ENCODE assay signal across 8 cellular contexts in the genomic region with DNA sequence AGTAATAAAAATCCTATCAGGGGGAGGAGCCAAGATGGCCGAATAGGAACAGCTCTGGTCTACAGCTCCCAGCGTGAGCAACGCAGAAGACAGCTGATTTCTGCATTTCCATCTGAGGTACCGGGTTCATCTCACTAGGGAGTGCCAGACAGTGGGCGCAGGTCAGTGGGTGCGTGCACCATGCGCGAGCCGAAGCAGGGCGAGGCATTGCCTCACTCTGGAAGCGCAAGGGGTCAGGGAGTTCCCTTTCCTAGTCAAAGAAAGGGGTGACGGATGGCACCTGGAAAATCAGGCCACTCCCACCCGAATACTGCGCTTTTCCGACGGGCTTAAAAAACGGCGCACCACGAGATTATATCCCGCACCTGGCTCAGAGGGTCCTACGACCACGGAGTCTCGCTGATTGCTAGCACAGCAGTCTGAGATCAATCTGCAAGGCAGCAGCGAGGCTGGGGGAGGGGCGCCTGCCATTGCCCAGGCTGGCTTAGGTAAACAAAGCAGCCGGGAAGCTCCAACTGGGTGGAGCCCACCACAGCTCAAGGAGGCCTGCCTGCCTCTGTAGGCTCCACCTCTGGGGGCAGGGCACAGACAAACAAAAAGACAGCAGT. TPM values are rescaled to one million over a fixed set of nuclear protein-coding genes. Genes with fewer than 3 reads are reported as not detected.
"Had no signal": no experiment of that assay in that cellular context is flagged by ENCODE, and none has a peak within 500 bp of the region (broad histone marks: within the 10 kb centered on the region; RNA-seq: fewer than 3 reads in every experiment).

No MANE protein-coding gene starts in this region.

RNA-seq across cellular contexts. Expression of a gene that starts 33.8 kb away (rescaled TPM):
- total RNA-seq: NCI-H460, SJSA1 had no signal
- polyA plus RNA-seq: SK-N-SH had no signal

RNA-seq across cellular contexts. Expression of a gene that starts 57.6 kb away (rescaled TPM):
- total RNA-seq: NCI-H460; OCI-LY7; PC-9; Right ventricle myocardium superior; T-cell; T-helper 1 cell treated with Interleukin-12 subunit alpha and Interleukin-12 subunit beta and Interleukin-4 antibody, amounts not matched to agents 30 ng/mL and 1 ng/mL, for 36 hours had no signal
- polyA plus RNA-seq: SK-N-SH had no signal
